In genomic region chr19:55624109-55625003, GRCh38 we compare ENCODE assay signal across 8 cellular contexts. TPM values are rescaled to one million over a fixed set of nuclear protein-coding genes. Genes with fewer than 3 reads are reported as not detected.
A peak's percentile ranks its signal among the peaks of the same experiment; 100 is the strongest.
DNase-seq lines count a peak whose midpoint lies in the region; ATAC-seq and TF ChIP-seq lines count a peak whose summit lies in the region.

Gene ZNF784, minus strand, starts transcription at chr19:55624566. Its CDS starts 5 bp downstream, at chr19:55624561.

- DNase-seq in D341Med (ENCODE audit: low spot score) (peak; percentile 97), H9 (peak; percentile 95), NCI-H146 treated with DMSO at 0.1 percent for 48 hours (lab: John Stamatoyannopoulos, UW; ENCODE audit: unreplicated experiment) (peak; percentile 95), T-helper 1 cell (peak; percentile 88 to 96 (median 92)), amniotic epithelial cell (ENCODE audit: low read depth) (peak; percentile 77), left cardiac atrium (peak; percentile 94), posterior vena cava (ENCODE audit: low spot score) (peak; percentile 98), transverse colon (peak; percentile 95)

- no peak within 1 kb of the TSS for H4K5ac ChIP-seq in H9 (ENCODE audit: insufficient read length, low read depth, low read length)

- peaks cover 2% of the 10 kb centered on the region for H3K27me3 Mint-ChIP-seq in H9 (ENCODE audit: low read depth)

- H2BK20ac ChIP-seq in H9 (ENCODE audit: low read depth, low read length, poor library complexity, severe bottlenecking) = no peak within 1 kb of the TSS

- H3K79me1 ChIP-seq in H9 (ENCODE audit: insufficient read depth, low read depth, low read length, poor library complexity, severe bottlenecking) = no peaks in the 10 kb centered on the region

- H4K91ac ChIP-seq in H9 (ENCODE audit: insufficient read length, low read depth, low read length) = no peak within 1 kb of the TSS

- H3K4me3 Mint-ChIP-seq in H9 = peak within 1 kb of the TSS; percentile 85 to 89

- H3K9ac ChIP-seq in H9 (ENCODE audit: extremely low read depth, insufficient read length, low read length) = peak within 1 kb of the TSS; percentile 90

- no peak within 1 kb of the TSS for H2AK5ac ChIP-seq in H9 (ENCODE audit: insufficient read length, low read length)

- H3K23me2 ChIP-seq in H9 (ENCODE audit: insufficient read length, low read depth, low read length, poor library complexity, severe bottlenecking) = no peaks in the 10 kb centered on the region

- H3K36me3 Mint-ChIP-seq in H9 (ENCODE audit: insufficient read depth in 1 of 3, low read depth in 3 of 3) = peaks cover 12 to 23% (median 22%) of the 10 kb centered on the region in 3 experiments; a peak in 6 of 7 replicates

- no peak within 1 kb of the TSS for H4K8ac ChIP-seq in H9 (replicated peaks; ENCODE audit: insufficient read length, low read depth, low read length)

- in situ Hi-C loops in transverse colon (cut with MboI; ENCODE audit: low pct_ligation_motif_present in 1 of 4, low pct_unique_long_range_greater_than_20kb in 1 of 4, low sequenced_read_pairs in 3 of 4) = loop anchor here in 1 of 4 donors (10.0 kb wide), 1 partner anchor 110 kb away; no protein-coding TSS in a partner anchor

- no peak within 1 kb of the TSS for H2BK15ac ChIP-seq in H9 (ENCODE audit: low read depth, low read length)

- H4K20me1 ChIP-seq in H9 (ENCODE audit: control insufficient read depth, insufficient read depth, insufficient read length) = no peaks in the 10 kb centered on the region

- H3K14ac ChIP-seq in H9 (ENCODE audit: insufficient read depth, low read length) = peak within 1 kb of the TSS; percentile 98; the same call in 1 of the 2 replicates

- no peaks in the 10 kb centered on the region for H3K9me3 ChIP-seq in H9 (ENCODE audit: control insufficient read depth, low read depth, low read length)
- H3K9me3 ChIP-seq in transverse colon = no peaks in the 10 kb centered on the region

- H3K27me3 ChIP-seq in H9 (ENCODE audit: insufficient read depth, low read length) (no peaks in the 10 kb centered on the region), transverse colon (no peaks in the 10 kb centered on the region)

- no peak within 1 kb of the TSS for H3T11ph ChIP-seq in H9 (ENCODE audit: low read length)

- H3K4ac ChIP-seq in H9 (ENCODE audit: low read depth, low read length) = no peak within 1 kb of the TSS

- peak; percentile 77 for TF ChIP-seq POLR2A in transverse colon (IDR thresholded peaks at IDR 0.05)

- peak within 1 kb of the TSS; percentile 100 for H3K18ac ChIP-seq in H9 (ENCODE audit: insufficient read length, low read depth, low read length)

- H2BK5ac ChIP-seq in H9 (ENCODE audit: insufficient read length, low read length) = no peak within 1 kb of the TSS

- TF ChIP-seq CTCF in H9 (conservative IDR thresholded peaks at IDR 0.05) (no peak), transverse colon (IDR thresholded peaks at IDR 0.05) (no peak)

- H3K79me2 ChIP-seq in H9 (ENCODE audit: insufficient read depth, low read length) = no peaks in the 10 kb centered on the region

- no peak within 1 kb of the TSS for H2AFZ ChIP-seq in H9 (ENCODE audit: low read length)

- no peaks in the 10 kb centered on the region for H3K4me1 ChIP-seq in H9 (ENCODE audit: insufficient read depth, low read length)
- H3K4me1 ChIP-seq in transverse colon = peaks cover 0 to 14% (median 6%) of the 10 kb centered on the region in 4 donors

- no CpG with 5 or more reads among the region's 56 CpGs for WGBS in H9 (ENCODE audit: extremely low coverage, insufficient read length, low lambda C conversion rate)
- 3% methylated on average over 30 of the region's 56 CpGs; no CpG with 5 or more reads in 1 of the 2 donors for WGBS in transverse colon (ENCODE audit: low coverage in 1 of 2), 2 donors

- H2BK120ac ChIP-seq in H9 (ENCODE audit: low read depth, low read length, poor library complexity, severe bottlenecking) = no peak within 1 kb of the TSS

- H3K4me2 ChIP-seq in H9 (ENCODE audit: insufficient read depth, insufficient read length, low read length) = peak within 1 kb of the TSS; percentile 27

- TF ChIP-seq EP300 in transverse colon (IDR thresholded peaks at IDR 0.05; ENCODE audit: low read depth) = no peak

- no peak within 1 kb of the TSS for H3K56ac ChIP-seq in H9 (ENCODE audit: insufficient read length, low read depth, low read length)

- H3K9me3 Mint-ChIP-seq in H9 = no peaks in the 10 kb centered on the region; a peak in 1 of 5 replicates

- H3K4me3 ChIP-seq in transverse colon = peak within 1 kb of the TSS; percentile 42 to 74 (median 61)

- intact Hi-C loops in left cardiac atrium (cut with DNase I) = no loop called here
- intact Hi-C loops in posterior vena cava (cut with DNase I) = loop anchor here in 1 of 2 donors (5.0 kb wide), 1 partner anchor 733 kb away; no protein-coding TSS in a partner anchor
- intact Hi-C loops in transverse colon (cut with DNase I; ENCODE audit: low total_unique reads) = no loop called here

- H3K27ac Mint-ChIP-seq in H9 = peak within 1 kb of the TSS; percentile 98 to 99 (median 98)

- peaks cover 8 to 14% of the 10 kb centered on the region in 2 experiments for H3K4me1 Mint-ChIP-seq in H9

- ATAC-seq in left cardiac atrium = peak; percentile 93 to 94

- H3K27ac ChIP-seq in H9 (ENCODE audit: insufficient read length, low read depth, low read length) (no peak within 1 kb of the TSS), transverse colon (peak within 1 kb of the TSS; percentile 90 to 98 (median 94))

- H2BK12ac ChIP-seq in H9 (ENCODE audit: insufficient read length, low read depth, low read length) = no peak within 1 kb of the TSS

- no peak within 1 kb of the TSS for H3K23ac ChIP-seq in H9 (ENCODE audit: insufficient read length, low read depth, low read length)

- peaks cover 0 to 5% (median 1%) of the 10 kb centered on the region in 4 donors for H3K36me3 ChIP-seq in transverse colon

RNA-seq across cellular contexts. Expression of gene ZNF784, which starts in this region (rescaled TPM):
- total RNA-seq in H9 (2021) = 9.9 and 10.7 TPM in 2 replicates
- total RNA-seq in left cardiac atrium = 10 to 100 TPM; 11.1 to 11.7 TPM
- 1 to 10 TPM; 3.6 to 4.3 TPM for total RNA-seq in posterior vena cava
- 10 to 100 TPM; 11.1 to 27.7 (median 14.5) TPM for total RNA-seq in transverse colon
